ENCODE assay signal across 17 cellular contexts in the genomic region with DNA sequence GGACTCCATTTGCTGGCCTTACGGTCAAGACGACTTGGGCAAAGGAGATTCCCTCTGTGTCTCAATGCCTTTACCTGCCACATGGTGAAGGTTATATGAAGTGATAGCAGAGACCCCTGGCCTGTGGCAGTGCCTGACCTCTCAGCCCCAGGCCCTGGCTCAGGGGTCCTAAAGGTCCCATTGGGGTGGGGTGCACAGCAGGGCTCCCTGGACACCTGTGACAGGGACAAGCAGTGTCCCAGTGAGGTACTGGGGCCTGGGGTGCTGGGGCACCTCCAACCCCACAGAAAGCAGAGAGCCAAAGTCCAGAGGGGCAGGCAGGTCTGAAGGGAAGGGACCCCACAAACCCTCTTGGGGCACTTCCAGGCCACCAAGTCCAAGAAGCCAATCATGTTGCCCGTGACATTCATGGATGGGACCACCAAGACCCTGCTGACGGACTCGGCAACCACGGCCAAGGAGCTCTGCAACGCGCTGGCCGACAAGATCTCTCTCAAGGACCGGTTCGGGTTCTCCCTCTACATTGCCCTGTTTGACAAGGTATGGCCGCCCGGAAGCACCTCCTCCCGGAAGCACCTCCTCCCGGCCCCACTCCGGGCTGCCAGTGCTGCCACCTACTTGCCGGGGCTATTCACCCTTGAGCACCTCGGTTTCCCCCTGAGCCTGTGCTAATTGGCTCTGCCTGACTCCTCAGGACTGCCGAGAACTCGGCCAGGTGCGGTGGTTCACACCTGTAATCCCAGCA.
DNase-seq lines count a peak whose midpoint lies in the region; ATAC-seq and TF ChIP-seq lines count a peak whose summit lies in the region.
"Had no signal": no experiment of that assay in that cellular context is flagged by ENCODE, and none has a peak within 500 bp of the region (broad histone marks: within the 10 kb centered on the region; RNA-seq: fewer than 3 reads in every experiment).

No MANE protein-coding gene starts in this region.

- CTCF ChIA-PET in HCT116 (lab: Charles Lee): interaction anchor here (0.6 kb wide), 1 partner anchor 429 kb away, joined by 3 read pairs; no protein-coding TSS in a partner anchor

- H3K9ac ChIP-seq in HCT116 (ENCODE audit: low read length) (no peak overlapping the region), neuronal stem cell (ENCODE audit: low read depth, low read length, poor library complexity) (no peak overlapping the region)
- H3K9ac ChIP-seq: BLaER1 had no signal

- no peak overlapping the region for H2BK12ac ChIP-seq in neuronal stem cell (ENCODE audit: low read length)

- POLR2A ChIA-PET in HCT116 (lab: Charles Lee): no interaction called here

- H3K79me1 ChIP-seq in neuronal stem cell (ENCODE audit: low read depth, low read length): no peaks in the 10 kb centered on the region

- H3K4me2 ChIP-seq in HCT116 (ENCODE audit: low read length) (no peak overlapping the region), neuronal stem cell (ENCODE audit: insufficient read depth, low read length, poor library complexity, severe bottlenecking) (no peak overlapping the region), hepatocyte (no peak overlapping the region)
- H3K4me2 ChIP-seq: BLaER1 had no signal

- H2AK5ac ChIP-seq in neuronal stem cell (ENCODE audit: low read depth, low read length): peak overlapping the region; percentile 51

- H2AFZ ChIP-seq in HCT116 (ENCODE audit: low read depth, low read length, poor library complexity, severe bottlenecking): no peak overlapping the region
- no peak overlapping the region for H2AFZ ChIP-seq in neuronal stem cell (ENCODE audit: low read length)
- H2AFZ ChIP-seq in hepatocyte: no peak overlapping the region

- TF ChIP-seq RAD21 in HCT116 (IDR thresholded peaks at IDR 0.05; ENCODE audit: low read depth): no peak

- H3K79me2 ChIP-seq in HCT116 (ENCODE audit: insufficient read depth, low read length) (no peaks in the 10 kb centered on the region), hepatocyte (no peaks in the 10 kb centered on the region)

- intact Hi-C loops in Right ventricle myocardium superior (cut with DNase I): loop anchor here (5.0 kb wide), 1 partner anchor 357 kb away; no protein-coding TSS in a partner anchor
- intact Hi-C loops in HCT116 (cut with micrococcal nuclease): no loop called here

- H3K4ac ChIP-seq in neuronal stem cell (ENCODE audit: low read length): no peak overlapping the region

- H3K23ac ChIP-seq in neuronal stem cell (ENCODE audit: low read depth, low read length, poor library complexity): no peak overlapping the region

- H3K36me3 ChIP-seq in right atrium auricular region (no peaks in the 10 kb centered on the region), HCT116 (ENCODE audit: control insufficient read depth in 1 of 2, insufficient read depth in 2 of 2, low read length in 2 of 2) (no peaks in the 10 kb centered on the region), neuronal stem cell (replicated peaks in 1 of 2; ENCODE audit: control insufficient read depth in 2 of 2, insufficient read depth in 2 of 2, low read length in 2 of 2) (no peaks in the 10 kb centered on the region), hepatocyte (replicated peaks; ENCODE audit: insufficient read depth, low read depth) (no peaks in the 10 kb centered on the region)
- H3K36me3 ChIP-seq: BLaER1, HAP-1 had no signal

- H2BK15ac ChIP-seq in neuronal stem cell (ENCODE audit: low read length): no peak overlapping the region

- no peaks in the 10 kb centered on the region for H4K20me1 ChIP-seq in HCT116 (ENCODE audit: insufficient read depth)
- no peaks in the 10 kb centered on the region for H4K20me1 ChIP-seq in hepatocyte (ENCODE audit: insufficient read depth, poor library complexity, severe bottlenecking)
- H4K20me1 ChIP-seq: BLaER1 had no signal

- H4K8ac ChIP-seq in neuronal stem cell (ENCODE audit: low read depth, low read length): no peak overlapping the region

- H3K4me3 ChIP-seq in right atrium auricular region: no peak overlapping the region
- no peak overlapping the region for H3K4me3 ChIP-seq in HCT116 (replicated peaks in 1 of 2; ENCODE audit: low read depth in 1 of 2, low read length in 2 of 2)
- no peak overlapping the region for H3K4me3 ChIP-seq in neuronal stem cell (ENCODE audit: low read length in 2 of 2)
- H3K4me3 ChIP-seq in hepatocyte: no peak overlapping the region
- H3K4me3 ChIP-seq: BLaER1, HAP-1 had no signal

- no peak for TF ChIP-seq CTCF in right atrium auricular region (IDR thresholded peaks at IDR 0.05)
- 0 out of 6 replicates have a peak, but pooled peaks of 2 of the 3 experiments have one; percentile 7 to 12 for TF ChIP-seq CTCF in HCT116 (IDR thresholded peaks at IDR 0.05 in 2 of 3, conservative IDR thresholded peaks at IDR 0.05 in 1 of 3; ENCODE audit: borderline replicate concordance in 1 of 3, insufficient read depth in 1 of 3, low read depth in 2 of 3, low read length in 2 of 3)
- TF ChIP-seq CTCF in hepatocyte (IDR thresholded peaks at IDR 0.05; ENCODE audit: poor library complexity): no peak

- H3K9me2 ChIP-seq in HCT116 (ENCODE audit: insufficient read depth): no peaks in the 10 kb centered on the region
- no peaks in the 10 kb centered on the region for H3K9me2 ChIP-seq in hepatocyte (replicated peaks; ENCODE audit: insufficient read depth)

- no peaks in the 10 kb centered on the region for H3K27me3 ChIP-seq in right atrium auricular region
- no peaks in the 10 kb centered on the region for H3K27me3 ChIP-seq in HCT116 (ENCODE audit: insufficient read depth, low read length)
- H3K27me3 ChIP-seq in neuronal stem cell (ENCODE audit: control insufficient read depth in 3 of 3, insufficient read depth in 3 of 3, low read depth in 1 of 3, low read length in 3 of 3): no peaks in the 10 kb centered on the region
- no peaks in the 10 kb centered on the region for H3K27me3 ChIP-seq in hepatocyte
- H3K27me3 ChIP-seq: BLaER1 had no signal

- no peak overlapping the region for H2BK120ac ChIP-seq in neuronal stem cell (ENCODE audit: low read depth, low read length)

- peak; percentile 24 for DNase-seq in Right ventricle myocardium superior
- DNase-seq in right atrium auricular region (ENCODE audit: low spot score): no peak
- no peak for DNase-seq in HCT116 (ENCODE audit: low read depth, low spot score)
- peak; percentile 6 for DNase-seq in SK-MEL-5 (ENCODE audit: low read depth, low spot score)
- no peak for DNase-seq in neuronal stem cell (ENCODE audit: low spot score)
- DNase-seq in hepatocyte (ENCODE audit: low spot score): no peak
- no peak for DNase-seq in NCI-H1105 treated with DMSO at 0.1 percent for 48 hours (lab: John Stamatoyannopoulos, UW)
- no peak for DNase-seq in NCI-H1694 (lab: John Stamatoyannopoulos, UW)
- DNase-seq: Caco-2; CD4-positive, CD25-positive, alpha-beta regulatory T cell; CD8-positive, alpha-beta T cell; DMS153; DMS79 treated with DMSO at 0.1 percent for 48 hours; GOT3 had no signal

- no peak for TF ChIP-seq POLR2A in HCT116 (IDR thresholded peaks at IDR 0.05; ENCODE audit: borderline replicate concordance, extremely low read depth, insufficient read depth, insufficient read length)

- no peaks in the 10 kb centered on the region for H3K4me1 ChIP-seq in right atrium auricular region
- H3K4me1 ChIP-seq in HCT116 (ENCODE audit: control insufficient read depth in 1 of 2, insufficient read depth in 2 of 2, low read length in 2 of 2): peaks cover 0 to 14% of the 10 kb centered on the region in 2 experiments; a peak in 3 of 4 replicates
- no peaks in the 10 kb centered on the region for H3K4me1 ChIP-seq in neuronal stem cell (ENCODE audit: control insufficient read depth in 2 of 2, insufficient read depth in 1 of 2, low read depth in 1 of 2, low read length in 2 of 2)
- H3K4me1 ChIP-seq in hepatocyte (ENCODE audit: insufficient read depth): no peaks in the 10 kb centered on the region
- H3K4me1 ChIP-seq: Caco-2, HAP-1 had no signal

- H2BK5ac ChIP-seq in neuronal stem cell (ENCODE audit: low read length): no peak overlapping the region

- RAD21 ChIA-PET in HCT116 (lab: Charles Lee; ENCODE audit: low non-redundant PET in 1 of 2, low total read pairs in 2 of 2, uncharacterized antibody in 2 of 2, unreplicated experiment in 2 of 2): no interaction called here

- BruUV-seq in HCT116 (replicated peaks; lab: Mats Ljungman, UMichigan): no TSS peak

- H3K27ac ChIP-seq in right atrium auricular region (no peak overlapping the region), HCT116 (ENCODE audit: low read depth, low read length) (no peak overlapping the region), neuronal stem cell (replicated peaks; ENCODE audit: low read length) (no peak overlapping the region), hepatocyte (no peak overlapping the region)
- H3K27ac ChIP-seq: BLaER1, C4-2B had no signal

- H3K9me3 ChIP-seq in right atrium auricular region (no peaks in the 10 kb centered on the region), HCT116 (ENCODE audit: control insufficient read depth in 1 of 2, insufficient read depth in 1 of 2, low read depth in 1 of 2, low read length in 2 of 2) (no peaks in the 10 kb centered on the region), neuronal stem cell (replicated peaks in 1 of 2; ENCODE audit: control insufficient read depth in 2 of 2, insufficient read depth in 1 of 2, low read depth in 1 of 2, low read length in 2 of 2) (peaks cover 0 to 5% of the 10 kb centered on the region in 2 donors), hepatocyte (ENCODE audit: low read depth) (no peaks in the 10 kb centered on the region)
- H3K9me3 ChIP-seq: BLaER1, Caco-2, HAP-1 had no signal

- peak overlapping the region; percentile 25 for H3K18ac ChIP-seq in neuronal stem cell (ENCODE audit: low read length)

- H3K14ac ChIP-seq in neuronal stem cell (ENCODE audit: low read length): no peak overlapping the region

- no peak overlapping the region for H4K91ac ChIP-seq in neuronal stem cell (ENCODE audit: low read depth, low read length, poor library complexity)

- ATAC-seq in Right ventricle myocardium superior (ENCODE audit: poor library complexity) (no peak), HCT116 (no peak)
- ATAC-seq: CD8-positive, alpha-beta T cell had no signal

- in situ Hi-C loops in SK-MEL-5 (cut with HindIII; ENCODE audit: low pct_unique_long_range_greater_than_20kb, low sequenced_read_pairs): no loop called here

- WGBS in neuronal stem cell (ENCODE audit: extremely low coverage in 2 of 2, insufficient read length in 2 of 2, insufficient replicate concordance in 1 of 2), 2 donors: no CpG with 5 or more reads among the region's 21 CpGs
- WGBS in hepatocyte (ENCODE audit: low lambda C conversion rate, missing lambda C conversion rate): 94% methylated on average over 21 of the region's 21 CpGs

TF ChIP-seq in HCT116, 20 proteins besides CTCF, POLR2A, EP300 and RAD21 (continues in another document):
- no peak for TF ChIP-seq ZNF274 (IDR thresholded peaks at IDR 0.05; ENCODE audit: low read depth, low read length)

Comparison
In these comparisons a context has a peak if more than half of its experiments do, and no peak if none do; other contexts are left out.
1. DNase-seq: peak in Right ventricle myocardium superior (single experiment) and SK-MEL-5 (single experiment); none in right atrium auricular region (single experiment), HCT116 (single experiment), neuronal stem cell (single experiment), hepatocyte (single experiment), NCI-H1105 treated with DMSO at 0.1 percent for 48 hours (single experiment) and NCI-H1694 (single experiment).
2. CTCF ChIP-seq: peak in HCT116 (2 of 3); none in right atrium auricular region (0 of 2) and hepatocyte (single experiment).